In genomic region chr20:23156842-23157423, GRCh38 we compare ENCODE assay signal across 16 cellular contexts.
A peak's percentile ranks its signal among the peaks of the same experiment; 100 is the strongest.
DNase-seq lines count a peak whose midpoint lies in the region; ATAC-seq and TF ChIP-seq lines count a peak whose summit lies in the region.
"Had no signal": no experiment of that assay in that cellular context is flagged by ENCODE, and none has a peak within 500 bp of the region (broad histone marks: within the 10 kb centered on the region; RNA-seq: fewer than 3 reads in every experiment).

No MANE protein-coding gene starts in this region.

- no peaks in the 10 kb centered on the region for H3K79me2 ChIP-seq in neural progenitor cell (ENCODE audit: low read depth)

- intact Hi-C loops in stomach (cut with DNase I; ENCODE audit: low total_unique reads) (no loop called here), ovary (cut with DNase I) (no loop called here)

- peaks cover 10% of the 10 kb centered on the region for H3K4me1 Mint-ChIP-seq in neural progenitor cell

- H3K9ac ChIP-seq in neural progenitor cell: no peak overlapping the region

- no peak overlapping the region for H3K4me3 Mint-ChIP-seq in neural progenitor cell

- DNase-seq in GM03348 (ENCODE audit: low spot score) (peak; percentile 38), RWPE2 (ENCODE audit: low spot score) (no peak), fibroblast of peridontal ligament (ENCODE audit: extremely low read depth) (peak; percentile 56), stomach (no peak), neural progenitor cell (ENCODE audit: low spot score) (no peak), NCI-H510A treated with DMSO at 0.1 percent for 48 hours (lab: John Stamatoyannopoulos, UW) (no peak), medulla oblongata (ENCODE audit: extremely low spot score) (no peak), ovary (no peak)
- DNase-seq: activated CD4-positive, alpha-beta T cell treated with anti-CD3 and anti-CD28 coated beads for 1 hour; activated CD8-positive, alpha-beta memory T cell treated with anti-CD3 and anti-CD28 coated beads, Interleukin-2, amount 50 U/mL, for 4 hours; hypothalamus; NCI-H1092 treated with DMSO at 0.1 percent for 48 hours; stimulated activated CD4-positive, alpha-beta T cell treated with anti-CD3 and anti-CD28 coated beads, Interleukin-4, amount 100 ng/mL, for 1 hour had no signal

- peaks cover 2% of the 10 kb centered on the region for H3K27me3 Mint-ChIP-seq in neural progenitor cell (ENCODE audit: insufficient read depth, low read depth)

- TF ChIP-seq EP300 in stomach (IDR thresholded peaks at IDR 0.05): no peak
- TF ChIP-seq EP300 in ovary (IDR thresholded peaks at IDR 0.05): no peak

- no peak for TF ChIP-seq CTCF in RWPE2 (IDR thresholded peaks at IDR 0.05; ENCODE audit: poor library complexity, severe bottlenecking)
- no peak for TF ChIP-seq CTCF in stomach (IDR thresholded peaks at IDR 0.05)
- no peak for TF ChIP-seq CTCF in neural progenitor cell (IDR thresholded peaks at IDR 0.05)
- TF ChIP-seq CTCF in ovary (IDR thresholded peaks at IDR 0.05): no peak

- no peak overlapping the region for H3K27ac Mint-ChIP-seq in neural progenitor cell

- H3K9me3 Mint-ChIP-seq in neural progenitor cell: no peaks in the 10 kb centered on the region

- H3K9me3 ChIP-seq in RWPE2 (ENCODE audit: severe bottlenecking): no peaks in the 10 kb centered on the region
- H3K9me3 ChIP-seq in stomach: no peaks in the 10 kb centered on the region
- H3K9me3 ChIP-seq in neural progenitor cell (ENCODE audit: low read depth): no peaks in the 10 kb centered on the region
- no peaks in the 10 kb centered on the region for H3K9me3 ChIP-seq in ovary
- H3K9me3 ChIP-seq: body of pancreas, HAP-1, tibial nerve had no signal

- H3K27me3 ChIP-seq in RWPE2 (ENCODE audit: insufficient read depth, poor library complexity, severe bottlenecking) (no peaks in the 10 kb centered on the region), stomach (no peaks in the 10 kb centered on the region), neural progenitor cell (no peaks in the 10 kb centered on the region), ovary (no peaks in the 10 kb centered on the region)
- H3K27me3 ChIP-seq: body of pancreas, tibial nerve had no signal

- H3K27ac ChIP-seq in RWPE2 (ENCODE audit: poor library complexity, severe bottlenecking) (peak overlapping the region; percentile 45), stomach (peak overlapping the region in 4 of 5 donors; percentile 13 to 58 (median 44)), neural progenitor cell (no peak overlapping the region), ovary (no peak overlapping the region)
- H3K27ac ChIP-seq: body of pancreas had no signal

- TF ChIP-seq POLR2A in stomach (IDR thresholded peaks at IDR 0.05) (no peak), ovary (IDR thresholded peaks at IDR 0.05) (no peak)

- H3K4me3 ChIP-seq in RWPE2 (ENCODE audit: severe bottlenecking) (no peak overlapping the region), stomach (no peak overlapping the region), neural progenitor cell (no peak overlapping the region), ovary (no peak overlapping the region)
- H3K4me3 ChIP-seq: body of pancreas, HAP-1, tibial nerve had no signal

- no peaks in the 10 kb centered on the region for H4K20me1 ChIP-seq in neural progenitor cell (ENCODE audit: low read depth)

- H3K36me3 ChIP-seq in RWPE2 (ENCODE audit: low read depth): no peaks in the 10 kb centered on the region
- H3K36me3 ChIP-seq in stomach: no peaks in the 10 kb centered on the region
- H3K36me3 ChIP-seq in neural progenitor cell: no peaks in the 10 kb centered on the region
- H3K36me3 ChIP-seq in ovary: no peaks in the 10 kb centered on the region
- H3K36me3 ChIP-seq: HAP-1, tibial nerve had no signal

- no peak overlapping the region for H3K4me2 ChIP-seq in neural progenitor cell

- H2AFZ ChIP-seq in neural progenitor cell (replicated peaks): no peak overlapping the region

- H3K36me3 Mint-ChIP-seq in neural progenitor cell: no peaks in the 10 kb centered on the region

- H3F3A ChIP-seq in neural progenitor cell (ENCODE audit: low read depth): peaks cover 3% of the 10 kb centered on the region

- H3K4me1 ChIP-seq in RWPE2 (ENCODE audit: insufficient read depth, poor library complexity, severe bottlenecking) (peaks cover 65% of the 10 kb centered on the region), stomach (peaks cover 8 to 56% (median 29%) of the 10 kb centered on the region in 4 donors), neural progenitor cell (peaks cover 18% of the 10 kb centered on the region), ovary (ENCODE audit: insufficient read depth) (peaks cover 7% of the 10 kb centered on the region)
- H3K4me1 ChIP-seq: body of pancreas, HAP-1 had no signal

- no peak for ATAC-seq in RWPE2 (ENCODE audit: low read depth)
- ATAC-seq: body of pancreas had no signal

- WGBS in stomach, 5 donors: 81 to 92% (median 88%) methylated on average over 5 of the region's 5 CpGs
- 33 to 47% (median 46%) methylated on average over 5 of the region's 5 CpGs for WGBS in ovary, 3 donors

Comparison
In these comparisons a context has a peak if more than half of its experiments do, and no peak if none do; other contexts are left out.
1. DNase-seq: peak in GM03348 (single experiment) and fibroblast of peridontal ligament (single experiment); none in RWPE2 (single experiment), stomach (single experiment), neural progenitor cell (single experiment), NCI-H510A treated with DMSO at 0.1 percent for 48 hours (single experiment), medulla oblongata (single experiment) and ovary (0 of 5).
2. H3K27ac ChIP-seq: peak in RWPE2 (single experiment) and stomach (4 of 5); none in neural progenitor cell (single experiment) and ovary (0 of 2).